Comparison of ENCODE assay signal across 11 cellular contexts in genomic region chr13:113907637-113908617, GRCh38. TPM values are rescaled to one million over a fixed set of nuclear protein-coding genes. Genes with fewer than 3 reads are reported as not detected.
DNase-seq lines count a peak whose midpoint lies in the region; ATAC-seq, FAIRE-seq and TF ChIP-seq lines count a peak whose summit lies in the region.
"Had no signal": no experiment of that assay in that cellular context is flagged by ENCODE, and none has a peak within 500 bp of the region (broad histone marks: within the 10 kb centered on the region; RNA-seq: fewer than 3 reads in every experiment).

No MANE protein-coding gene starts in this region.

- no peak overlapping the region for H3K4me3 ChIP-seq in K562
- H3K4me3 ChIP-seq: gastrocnemius medialis, ovary had no signal

- no peak overlapping the region for H3K4me3 Mint-ChIP-seq in Calu3 (ENCODE audit: low read depth, unreplicated experiment)

- no peak for TF ChIP-seq EP300 in K562 (IDR thresholded peaks at IDR 0.05; ENCODE audit: low read length)

- DNase-seq in Daoy (ENCODE audit: low read depth) (peak; percentile 65), NCI-H146 treated with DMSO at 0.1 percent for 48 hours (lab: John Stamatoyannopoulos, UW; ENCODE audit: unreplicated experiment) (peak; percentile 75), K562 (ENCODE audit: extremely low read depth in 1 of 4, low spot score in 3 of 4) (no peak), non-pigmented ciliary epithelial cell (ENCODE audit: low read depth) (peak; percentile 49), iPS-NIHi7 (ENCODE audit: extremely low spot score) (no peak), Calu3 (no peak)
- DNase-seq: activated T-cell treated with anti-CD3 and anti-CD28 coated beads, Interleukin-2, amount 50 U/mL, for 48 hours; gastrocnemius medialis had no signal

- no peak overlapping the region for H3K27ac Mint-ChIP-seq in Calu3 (ENCODE audit: unreplicated experiment)

- POLR2A ChIA-PET in K562 (lab: Yijun Ruan, JAX): interaction anchor here (0.6 kb wide), 1 partner anchor 93 kb away, joined by 3 read pairs; no protein-coding TSS in a partner anchor

- TF ChIP-seq RAD21 in K562 (CRISPR knock-in tag; conservative IDR thresholded peaks at IDR 0.05 in 1 of 2, IDR thresholded peaks at IDR 0.05 in 1 of 2): no peak

- intact Hi-C loops in K562 (cut with micrococcal nuclease): no loop called here
- intact Hi-C loops in Calu3 (cut with micrococcal nuclease; ENCODE audit: unreplicated experiment): no loop called here

- H3K4me1 Mint-ChIP-seq in Calu3 (ENCODE audit: low read depth, unreplicated experiment): no peaks in the 10 kb centered on the region

- in situ Hi-C loops in K562 (cut with MboI): no loop called here

- H4K20me1 ChIP-seq in K562 (replicated peaks; ENCODE audit: control insufficient read depth, insufficient read depth, low read length): no peaks in the 10 kb centered on the region

- no peaks in the 10 kb centered on the region for H3K79me2 ChIP-seq in K562 (ENCODE audit: control insufficient read depth, insufficient read depth, low read length)

- no peak overlapping the region for H3K4me2 ChIP-seq in K562 (ENCODE audit: insufficient read depth, low read length)

- H2AFZ ChIP-seq in K562 (ENCODE audit: low read depth, low read length): no peak overlapping the region

- H3K4me1 ChIP-seq in K562 (replicated peaks in 1 of 2; ENCODE audit: control insufficient read depth in 2 of 2, insufficient read depth in 2 of 2, low read length in 2 of 2): peaks cover 0 to 2% of the 10 kb centered on the region in 2 experiments; a peak in 1 of 5 replicates

- no peaks in the 10 kb centered on the region for H3K9me1 ChIP-seq in K562 (ENCODE audit: control insufficient read depth, insufficient read depth, low read length)

- no peak for FAIRE-seq in K562 (lab: Jason Lieb, UNC)

- peaks cover 3 to 32% of the 10 kb centered on the region in 2 experiments; a peak in 4 of 5 replicates for H3K27me3 ChIP-seq in K562 (ENCODE audit: control insufficient read depth in 2 of 2, insufficient read depth in 2 of 2, low read length in 2 of 2)
- H3K27me3 ChIP-seq: gastrocnemius medialis, ovary had no signal

- no peaks in the 10 kb centered on the region for H3K36me3 Mint-ChIP-seq in Calu3 (ENCODE audit: insufficient read depth, unreplicated experiment)

- H3K27ac ChIP-seq in K562 (ENCODE audit: extremely low read depth, low read depth, low read length): no peak overlapping the region
- H3K27ac ChIP-seq: gastrocnemius medialis, ovary had no signal

- no peak overlapping the region for H3K9ac ChIP-seq in K562 (ENCODE audit: insufficient read depth in 1 of 2, low read depth in 2 of 2, low read length in 2 of 2)

- H3K27me3 Mint-ChIP-seq in Calu3 (ENCODE audit: unreplicated experiment): no peaks in the 10 kb centered on the region

- H3K36me3 ChIP-seq in K562 (ENCODE audit: control insufficient read depth, insufficient read depth, low read length): no peaks in the 10 kb centered on the region
- H3K36me3 ChIP-seq: gastrocnemius medialis, ovary had no signal

- H3K9me3 Mint-ChIP-seq in Calu3 (ENCODE audit: low read depth, unreplicated experiment): no peaks in the 10 kb centered on the region

- TF ChIP-seq CTCF in K562 (IDR thresholded peaks at IDR 0.05 in 2 of 3, conservative IDR thresholded peaks at IDR 0.05 in 1 of 3; ENCODE audit: insufficient read depth in 2 of 3, low read depth in 1 of 3, low read length in 3 of 3): no peak
- no peak for TF ChIP-seq CTCF in Calu3 (IDR thresholded peaks at IDR 0.05; ENCODE audit: unreplicated experiment)

- CTCF ChIA-PET in K562 (lab: Yijun Ruan, JAX; ENCODE audit: low intra/inter-chr PET ratio) (no interaction called here), Calu3 (lab: Charles Lee) (no interaction called here)

- BruUV-seq in K562 (replicated peaks; lab: Mats Ljungman, UMichigan) (no TSS peak), Calu3 (replicated peaks; lab: Mats Ljungman, UMichigan) (no TSS peak)

- no peaks in the 10 kb centered on the region for H3K9me3 ChIP-seq in K562 (replicated peaks; ENCODE audit: control insufficient read depth, insufficient read depth, low read depth, low read length)
- H3K9me3 ChIP-seq: gastrocnemius medialis, ovary had no signal

- 3% methylated on average over 15 of the region's 17 CpGs for whole genome bisulfite sequencing in K562 (ENCODE audit: insufficient coverage, low coverage, missing lambda C conversion rate)

- ATAC-seq in K562 (no peak), GM19452 (IDR thresholded peaks at IDR 0.05; ENCODE audit: unreplicated experiment) (no peak), GM18505 (IDR thresholded peaks at IDR 0.05; ENCODE audit: unreplicated experiment) (no peak)

- TF ChIP-seq POLR2A in K562 (conservative IDR thresholded peaks at IDR 0.05) (no peak), GM18505 (IDR thresholded peaks at IDR 0.05; ENCODE audit: borderline replicate concordance, extremely low read depth, insufficient read depth, insufficient read length) (no peak)

TF ChIP-seq in K562, 482 proteins besides CTCF, POLR2A, EP300 and RAD21 (continues in another document):
- peak; percentile 64 for TF ChIP-seq PKNOX1 (IDR thresholded peaks at IDR 0.05)
- peak; percentile 71 for TF ChIP-seq MEIS2 (IDR thresholded peaks at IDR 0.05; ENCODE audit: partially characterized antibody)
- no peak for TF ChIP-seq PBX2 (CRISPR knock-in tag; IDR thresholded peaks at IDR 0.05; ENCODE audit: low read depth)
- TF ChIP-seq PBX2 (tag; conservative IDR thresholded peaks at IDR 0.05; ENCODE audit: low read depth): peak; percentile 82
- TF ChIP-seq SRSF3 (IDR thresholded peaks at IDR 0.05; ENCODE audit: insufficient read depth, low read length): no peak
- TF ChIP-seq ZBTB17 (CRISPR knock-in tag; IDR thresholded peaks at IDR 0.05): no peak

RNA-seq across cellular contexts. Expression of gene GAS6, which starts 44.1 kb away (rescaled TPM):
- 37.1 and 42.2 TPM in 2 replicates for total RNA-seq in Daoy (2014; rRNA removed; shearing (Covaris generic))
- total RNA-seq in K562 (2011; cell fraction: chromatin; rRNA removed; ENCODE audit: low replicate concordance): 18.0 and 37.2 TPM in 2 replicates
- 25.2 and 27.5 TPM in 2 replicates for total RNA-seq in K562 (2011; cell fraction: nucleolus; rRNA removed)
- total RNA-seq in K562 (2011; cell fraction: nucleoplasm; rRNA removed): 19.7 and 20.2 TPM in 2 replicates
- total RNA-seq in K562 (2014; rRNA removed): 8.4 and 8.8 TPM in 2 replicates
- total RNA-seq in K562 (2014; rRNA removed; fragmentation: Illumina TruSeq; extraction: Trizol): 0.99 and 1.7 TPM in 2 replicates
- total RNA-seq in K562 (2015; rRNA removed; fragmentation: Illumina TruSeq; extraction: Trizol): 4.2 and 4.6 TPM in 2 replicates
- 9.6 and 9.7 TPM in 2 replicates for total RNA-seq in K562 (2021)
- polyA plus RNA-seq in K562 (2011; rRNA removed): 4.9 and 8.8 TPM in 2 replicates
- polyA plus RNA-seq in K562 (2011; cell fraction: cytosol; rRNA removed): 9.4 and 10.6 TPM in 2 replicates
- polyA plus RNA-seq in K562 (2011; cell fraction: nucleus; rRNA removed): 24.5 and 26.4 TPM in 2 replicates
- 10.4 and 26.9 TPM in 2 replicates for polyA plus RNA-seq in K562 (2012)
- polyA plus RNA-seq in K562 (2014; fragmentation: Illumina TruSeq; extraction: Trizol): 4.4 and 6.1 TPM in 2 replicates
- under 1 TPM in 1 of 2 experiments, not detected in 1; 0.14 TPM for polyA plus RNA-seq in K562 (2014; fragmentation: Nextera tagmentation; extraction: Ambion mirVana)
- 9.7 and 10.9 TPM in 2 replicates for polyA plus RNA-seq in K562 (2014; rRNA removed)
- polyA minus RNA-seq in K562 (2011; rRNA and poly(A)+ RNA removed): 2.0 and 2.2 TPM in 2 replicates
- 2.3 and 4.6 TPM in 2 replicates for polyA minus RNA-seq in K562 (2011; cell fraction: cytosol; rRNA and poly(A)+ RNA removed)
- 2.8 and 4.3 TPM in 2 replicates for polyA minus RNA-seq in K562 (2011; cell fraction: nucleus; rRNA and poly(A)+ RNA removed)
- total RNA-seq in Calu3 (2022): 0.42 and 0.83 TPM in 2 replicates

Comparison
In these comparisons a context has a peak if more than half of its experiments do, and no peak if none do; other contexts are left out.
1. DNase-seq: peak in Daoy (single experiment), NCI-H146 treated with DMSO at 0.1 percent for 48 hours (single experiment) and non-pigmented ciliary epithelial cell (single experiment); none in K562 (0 of 4), iPS-NIHi7 (single experiment) and Calu3 (single experiment).